ENCODE assay signal across 17 cellular contexts in the genomic region with DNA sequence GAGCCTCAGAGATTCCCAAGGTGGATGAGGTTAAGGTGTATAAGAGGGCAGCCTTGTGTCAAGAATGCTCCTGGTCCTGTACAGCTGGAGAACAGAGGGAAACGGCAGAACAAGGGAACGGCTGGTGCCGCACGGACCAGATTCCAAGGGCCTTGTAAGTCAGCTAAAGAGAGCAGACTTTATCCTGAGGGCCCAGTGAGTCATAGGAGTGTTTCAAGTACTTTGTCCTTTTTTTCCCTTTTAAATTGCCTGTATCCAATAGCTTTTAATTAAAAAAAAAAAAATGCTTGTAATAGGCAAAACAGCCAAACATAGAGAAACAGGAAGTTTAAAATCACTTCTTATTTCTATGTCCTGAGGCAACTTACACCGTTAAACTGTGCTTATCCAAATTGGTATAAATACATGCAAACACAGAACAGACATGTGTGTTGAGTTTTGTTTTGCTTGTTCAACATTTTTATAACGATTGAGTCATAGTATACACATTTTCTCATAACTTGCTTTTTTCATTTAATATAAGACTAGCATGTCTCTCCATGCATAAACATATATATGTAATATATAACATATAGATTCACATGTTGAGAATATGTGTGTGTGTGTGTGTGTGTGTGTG. TPM values are rescaled to one million over a fixed set of nuclear protein-coding genes. Genes with fewer than 3 reads are reported as not detected.
DNase-seq lines count a peak whose midpoint lies in the region; ATAC-seq and TF ChIP-seq lines count a peak whose summit lies in the region.
"Had no signal": no experiment of that assay in that cellular context is flagged by ENCODE, and none has a peak within 500 bp of the region (broad histone marks: within the 10 kb centered on the region; RNA-seq: fewer than 3 reads in every experiment).

No MANE protein-coding gene starts in this region.

- no peaks in the 10 kb centered on the region for H3K4me1 Mint-ChIP-seq in activated T-helper 1 cell treated with anti-CD3 and anti-CD28 coated beads, Interleukin-12 subunit alpha, Interleukin-12 subunit beta, Interleukin-2, Interleukin-4 antibody, amounts not matched to agents 30 ng/mL and 10 ng/mL and 1 ng/mL, durations not matched to agents 14 hours and 24 hours and 36 hours (ENCODE audit: low read depth)
- H3K4me1 Mint-ChIP-seq: activated CD4-positive, alpha-beta T cell treated with anti-CD3 and anti-CD28 coated beads, Interleukin-2, amount 10 ng/mL, durations not matched to agents 7 days and 5 days had no signal

- DNase-seq in AG09319 (ENCODE audit: extremely low read depth, low read depth) (peak; percentile 79), LoVo (ENCODE audit: low spot score) (peak; percentile 47), choroid plexus epithelial cell (ENCODE audit: low read depth) (peak; percentile 65), lower lobe of right lung (peak; percentile 78)
- DNase-seq in effector memory CD4-positive, alpha-beta T cell = no peak
- DNase-seq in activated T-helper 1 cell treated with anti-CD3 and anti-CD28 coated beads, Interleukin-12 subunit alpha, Interleukin-12 subunit beta, Interleukin-2, Interleukin-4 antibody, amounts not matched to agents 30 ng/mL and 10 ng/mL and 1 ng/mL, durations not matched to agents 14 hours and 24 hours and 36 hours (ENCODE audit: low spot score) = no peak
- DNase-seq: activated CD4-positive, alpha-beta T cell treated with anti-CD3 and anti-CD28 coated beads, Interleukin-2, amount 10 ng/mL, durations not matched to agents 7 days and 5 days; activated naive CD4-positive, alpha-beta T cell treated with anti-CD3 and anti-CD28 coated beads for 36 hours; CD4-positive, alpha-beta T cell; effector CD4-positive, alpha-beta T cell; NCI-H345; SIG-M5; transverse colon had no signal

- no peaks in the 10 kb centered on the region for H3K36me3 Mint-ChIP-seq in activated T-helper 1 cell treated with anti-CD3 and anti-CD28 coated beads, Interleukin-12 subunit alpha, Interleukin-12 subunit beta, Interleukin-2, Interleukin-4 antibody, amounts not matched to agents 30 ng/mL and 10 ng/mL and 1 ng/mL, durations not matched to agents 14 hours and 24 hours and 36 hours (ENCODE audit: low read depth)

- TF ChIP-seq CTCF in AG09319 (IDR thresholded peaks at IDR 0.05; ENCODE audit: low read depth, low read length) (no peak), choroid plexus epithelial cell (conservative IDR thresholded peaks at IDR 0.05; ENCODE audit: low read depth, low read length) (no peak), lower lobe of right lung (IDR thresholded peaks at IDR 0.05) (no peak)

- H3K9me3 ChIP-seq in lower lobe of right lung = no peaks in the 10 kb centered on the region
- no peaks in the 10 kb centered on the region for H3K9me3 ChIP-seq in effector memory CD4-positive, alpha-beta T cell (ENCODE audit: control insufficient read depth, low read length)
- H3K9me3 ChIP-seq: transverse colon had no signal

- no peaks in the 10 kb centered on the region for H3K9me3 Mint-ChIP-seq in activated T-helper 1 cell treated with anti-CD3 and anti-CD28 coated beads, Interleukin-12 subunit alpha, Interleukin-12 subunit beta, Interleukin-2, Interleukin-4 antibody, amounts not matched to agents 30 ng/mL and 10 ng/mL and 1 ng/mL, durations not matched to agents 14 hours and 24 hours and 36 hours
- H3K9me3 Mint-ChIP-seq: activated CD4-positive, alpha-beta T cell treated with anti-CD3 and anti-CD28 coated beads, Interleukin-2, amount 10 ng/mL, durations not matched to agents 7 days and 5 days; activated naive CD4-positive, alpha-beta T cell treated with anti-CD3 and anti-CD28 coated beads for 36 hours; CD4-positive, alpha-beta T cell; neural crest cell had no signal

- peaks cover 12% of the 10 kb centered on the region for H3K27me3 Mint-ChIP-seq in activated T-helper 1 cell treated with anti-CD3 and anti-CD28 coated beads, Interleukin-12 subunit alpha, Interleukin-12 subunit beta, Interleukin-2, Interleukin-4 antibody, amounts not matched to agents 30 ng/mL and 10 ng/mL and 1 ng/mL, durations not matched to agents 14 hours and 24 hours and 36 hours (ENCODE audit: insufficient read depth)

- peaks cover 9% of the 10 kb centered on the region for H3K4me1 ChIP-seq in lower lobe of right lung
- no peaks in the 10 kb centered on the region for H3K4me1 ChIP-seq in effector memory CD4-positive, alpha-beta T cell (ENCODE audit: control insufficient read depth, insufficient read depth, low read length, poor library complexity, severe bottlenecking)
- H3K4me1 ChIP-seq: transverse colon had no signal

- H3K27me3 ChIP-seq in lower lobe of right lung (ENCODE audit: low read depth) = no peaks in the 10 kb centered on the region
- peaks cover 9% of the 10 kb centered on the region for H3K27me3 ChIP-seq in effector memory CD4-positive, alpha-beta T cell (replicated peaks; ENCODE audit: control insufficient read depth, insufficient read depth, low read length, poor library complexity, severe bottlenecking)

- no peak overlapping the region for H3K27ac Mint-ChIP-seq in activated T-helper 1 cell treated with anti-CD3 and anti-CD28 coated beads, Interleukin-12 subunit alpha, Interleukin-12 subunit beta, Interleukin-2, Interleukin-4 antibody, amounts not matched to agents 30 ng/mL and 10 ng/mL and 1 ng/mL, durations not matched to agents 14 hours and 24 hours and 36 hours
- H3K27ac Mint-ChIP-seq: activated CD4-positive, alpha-beta T cell treated with anti-CD3 and anti-CD28 coated beads, Interleukin-2, amount 10 ng/mL, durations not matched to agents 7 days and 5 days; activated naive CD4-positive, alpha-beta T cell treated with anti-CD3 and anti-CD28 coated beads for 36 hours; CD4-positive, alpha-beta T cell had no signal

- peak; percentile 81 to 87 for ATAC-seq in lower lobe of right lung
- no peak for ATAC-seq in HG02938 (IDR thresholded peaks at IDR 0.05; ENCODE audit: unreplicated experiment)
- ATAC-seq in GM21737 (IDR thresholded peaks at IDR 0.05; ENCODE audit: unreplicated experiment) = no peak
- ATAC-seq: K562 had no signal

- intact Hi-C loops in lower lobe of right lung (cut with DNase I) = no loop called here
- intact Hi-C loops in activated T-helper 1 cell treated with anti-CD3 and anti-CD28 coated beads, Interleukin-12 subunit alpha, Interleukin-12 subunit beta, Interleukin-2, Interleukin-4 antibody, amounts not matched to agents 30 ng/mL and 10 ng/mL and 1 ng/mL, durations not matched to agents 14 hours and 24 hours and 36 hours (cut with micrococcal nuclease) = no loop called here

- H3K4me3 ChIP-seq in choroid plexus epithelial cell (ENCODE audit: low read depth, low read length) = no peak overlapping the region
- no peak overlapping the region for H3K4me3 ChIP-seq in lower lobe of right lung
- no peak overlapping the region for H3K4me3 ChIP-seq in effector memory CD4-positive, alpha-beta T cell (ENCODE audit: insufficient read depth, low read depth, low read length, poor library complexity, severe bottlenecking)
- H3K4me3 ChIP-seq: K562, transverse colon had no signal

- H3K4me3 Mint-ChIP-seq in activated T-helper 1 cell treated with anti-CD3 and anti-CD28 coated beads, Interleukin-12 subunit alpha, Interleukin-12 subunit beta, Interleukin-2, Interleukin-4 antibody, amounts not matched to agents 30 ng/mL and 10 ng/mL and 1 ng/mL, durations not matched to agents 14 hours and 24 hours and 36 hours = no peak overlapping the region
- H3K4me3 Mint-ChIP-seq: activated CD4-positive, alpha-beta T cell treated with anti-CD3 and anti-CD28 coated beads, Interleukin-2, amount 10 ng/mL, durations not matched to agents 7 days and 5 days; activated naive CD4-positive, alpha-beta T cell treated with anti-CD3 and anti-CD28 coated beads for 36 hours; CD4-positive, alpha-beta T cell; neural crest cell had no signal

- no peaks in the 10 kb centered on the region for H3K36me3 ChIP-seq in lower lobe of right lung
- no peaks in the 10 kb centered on the region for H3K36me3 ChIP-seq in effector memory CD4-positive, alpha-beta T cell (ENCODE audit: control insufficient read depth, insufficient read depth, low read length)
- H3K36me3 ChIP-seq: transverse colon had no signal

- H3K27ac ChIP-seq in lower lobe of right lung = no peak overlapping the region
- H3K27ac ChIP-seq in effector memory CD4-positive, alpha-beta T cell (ENCODE audit: insufficient read depth, low read length, poor library complexity, severe bottlenecking) = no peak overlapping the region
- H3K27ac ChIP-seq: transverse colon had no signal

RNA-seq across cellular contexts. Expression of a gene that starts 42.1 kb away (rescaled TPM):
- 31.7 TPM for total RNA-seq in lower lobe of right lung
- not detected in 2 replicates for total RNA-seq in activated T-helper 1 cell treated with anti-CD3 and anti-CD28 coated beads, Interleukin-12 subunit alpha, Interleukin-12 subunit beta, Interleukin-2, Interleukin-4 antibody, amounts not matched to agents 30 ng/mL and 10 ng/mL and 1 ng/mL, durations not matched to agents 14 hours and 24 hours and 36 hours
- total RNA-seq: activated naive CD4-positive, alpha-beta T cell treated with anti-CD3 and anti-CD28 coated beads for 36 hours; CD4-positive, alpha-beta T cell; K562; transverse colon had no signal

RNA-seq across cellular contexts. Expression of a gene that starts 43.8 kb away (rescaled TPM):
- total RNA-seq in lower lobe of right lung = 39.8 TPM
- 74.5 and 75.0 TPM in 2 replicates for total RNA-seq in activated T-helper 1 cell treated with anti-CD3 and anti-CD28 coated beads, Interleukin-12 subunit alpha, Interleukin-12 subunit beta, Interleukin-2, Interleukin-4 antibody, amounts not matched to agents 30 ng/mL and 10 ng/mL and 1 ng/mL, durations not matched to agents 14 hours and 24 hours and 36 hours

Comparison
In these comparisons a context has a peak if more than half of its experiments do, and no peak if none do; other contexts are left out.
1. DNase-seq: peak in AG09319 (single experiment), LoVo (single experiment), choroid plexus epithelial cell (single experiment) and lower lobe of right lung (single experiment); none in effector memory CD4-positive, alpha-beta T cell (0 of 3) and activated T-helper 1 cell treated with anti-CD3 and anti-CD28 coated beads, Interleukin-12 subunit alpha, Interleukin-12 subunit beta, Interleukin-2, Interleukin-4 antibody, amounts not matched to agents 30 ng/mL and 10 ng/mL and 1 ng/mL, durations not matched to agents 14 hours and 24 hours and 36 hours (single experiment).
2. ATAC-seq: peak in lower lobe of right lung (2 of 2); none in HG02938 (single experiment) and GM21737 (single experiment).
3. RNA of a gene that starts 42.1 kb away (total RNA-seq): 31.7 TPM in lower lobe of right lung (single experiment); not detected in activated T-helper 1 cell treated with anti-CD3 and anti-CD28 coated beads, Interleukin-12 subunit alpha, Interleukin-12 subunit beta, Interleukin-2, Interleukin-4 antibody, amounts not matched to agents 30 ng/mL and 10 ng/mL and 1 ng/mL, durations not matched to agents 14 hours and 24 hours and 36 hours; every median in the first group is over 10 times any median in the second.